Comparison of ENCODE assay signal across 7 cellular contexts in genomic region chr9:83111169-83111568, GRCh38. TPM values are rescaled to one million over a fixed set of nuclear protein-coding genes. Genes with fewer than 3 reads are reported as not detected.
"Had no signal": no experiment of that assay in that cellular context is flagged by ENCODE, and none has a peak within 500 bp of the region (broad histone marks: within the 10 kb centered on the region; RNA-seq: fewer than 3 reads in every experiment).

No MANE protein-coding gene starts in this region.

- H3K27ac Mint-ChIP-seq: IgD-negative memory B cell had no signal

- ATAC-seq: HepG2, K562 had no signal

- H3K4me3 Mint-ChIP-seq: IgD-negative memory B cell had no signal

- H3K27ac ChIP-seq: HL-60 had no signal

- H3K36me3 Mint-ChIP-seq: IgD-negative memory B cell had no signal

- H3K4me3 ChIP-seq: K562 had no signal

- H3K27me3 Mint-ChIP-seq: IgD-negative memory B cell had no signal

- DNase-seq: IMR-90, KBM-7, KG1 had no signal

- H3K4me1 Mint-ChIP-seq: IgD-negative memory B cell had no signal

RNA-seq across cellular contexts. Expression of gene RASEF, which starts 48.2 kb away (rescaled TPM):
- polyA plus RNA-seq: HepG2, IgD-negative memory B cell had no signal
